28 cellular contexts compared by ENCODE assay signal in the genomic region with DNA sequence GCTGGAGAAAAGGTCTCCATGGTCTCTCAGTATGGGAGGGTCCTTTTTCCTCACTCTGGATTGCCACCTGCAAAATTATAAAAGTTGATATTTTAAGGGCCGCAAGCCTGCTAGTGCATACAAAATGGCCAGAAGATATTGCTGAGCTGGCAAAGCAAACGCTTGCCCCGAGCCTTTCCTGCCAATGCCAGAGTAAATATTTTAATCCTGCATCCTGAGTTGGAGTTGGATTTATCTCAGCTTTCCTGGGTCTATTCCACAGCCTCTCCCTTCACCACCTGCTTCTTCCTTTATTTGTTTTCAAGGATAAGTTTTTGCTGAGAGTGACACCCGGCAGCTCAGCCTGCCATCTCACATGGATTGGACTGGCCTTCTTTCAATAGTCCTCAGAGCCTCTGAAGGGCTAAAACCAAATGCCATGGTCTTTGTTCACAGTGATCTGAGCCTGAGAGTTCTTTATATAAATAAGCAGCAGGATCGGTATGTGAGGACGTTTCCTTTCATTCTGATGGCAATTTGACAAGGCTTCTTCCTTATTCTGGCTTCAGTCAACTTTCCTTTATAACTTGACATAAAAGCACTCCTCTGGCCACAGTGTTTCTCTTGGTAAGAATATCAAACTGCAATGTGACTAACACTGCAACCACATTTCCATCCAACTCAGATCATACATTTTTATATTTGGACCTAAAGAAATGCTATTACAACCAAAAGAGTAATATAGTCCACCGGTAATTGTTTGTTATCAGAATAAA.
A peak's percentile ranks its signal among the peaks of the same experiment; 100 is the strongest.
DNase-seq lines count a peak whose midpoint lies in the region; ATAC-seq and TF ChIP-seq lines count a peak whose summit lies in the region.
"Had no signal": no experiment of that assay in that cellular context is flagged by ENCODE, and none has a peak within 500 bp of the region (broad histone marks: within the 10 kb centered on the region; RNA-seq: fewer than 3 reads in every experiment).

No MANE protein-coding gene starts in this region.

- H3K36me3 ChIP-seq in fibroblast of lung (ENCODE audit: control insufficient read depth, insufficient read depth, low read length) (no peaks in the 10 kb centered on the region), neuron (ENCODE audit: insufficient read depth, low read length) (no peaks in the 10 kb centered on the region)
- H3K36me3 ChIP-seq: BLaER1, heart right ventricle, transverse colon had no signal

- H3K79me2 ChIP-seq in fibroblast of lung (ENCODE audit: control insufficient read depth, insufficient read depth, low read length), result no peaks in the 10 kb centered on the region

- no peak for TF ChIP-seq CTCF in astrocyte of the cerebellum (IDR thresholded peaks at IDR 0.05; ENCODE audit: low read depth, low read length, missing control alignments)
- TF ChIP-seq CTCF in fibroblast of lung (conservative IDR thresholded peaks at IDR 0.05 in 1 of 2, IDR thresholded peaks at IDR 0.05 in 1 of 2; ENCODE audit: low read depth in 1 of 2, low read length in 2 of 2), result no peak

- H3K9ac ChIP-seq in fibroblast of lung (ENCODE audit: insufficient read depth, low read length), result no peak overlapping the region
- H3K9ac ChIP-seq: BLaER1 had no signal

- no peaks in the 10 kb centered on the region for H3K27me3 ChIP-seq in fibroblast of lung (ENCODE audit: control insufficient read depth, insufficient read depth, low read length)
- H3K27me3 ChIP-seq in neuron (ENCODE audit: insufficient read depth, low read length), result no peaks in the 10 kb centered on the region
- H3K27me3 ChIP-seq: BLaER1, heart right ventricle, transverse colon had no signal

- peaks cover 3% of the 10 kb centered on the region for H3K4me1 ChIP-seq in fibroblast of lung (ENCODE audit: control insufficient read depth, extremely low read depth, insufficient read depth, low read length)
- peaks cover 13% of the 10 kb centered on the region for H3K4me1 ChIP-seq in neuron (ENCODE audit: insufficient read depth, low read length)
- H3K4me1 ChIP-seq: BLaER1, transverse colon had no signal

- no peak overlapping the region for H3K4me2 ChIP-seq in fibroblast of lung (ENCODE audit: extremely low read depth, insufficient read depth, low read length)
- H3K4me2 ChIP-seq: BLaER1 had no signal

- H3K9me3 ChIP-seq in fibroblast of lung (ENCODE audit: control insufficient read depth, insufficient read depth, low read depth, low read length), result no peaks in the 10 kb centered on the region
- no peaks in the 10 kb centered on the region for H3K9me3 ChIP-seq in neuron (ENCODE audit: low read length)
- H3K9me3 ChIP-seq: BLaER1, heart right ventricle, transverse colon had no signal

- ATAC-seq in GM19035 (IDR thresholded peaks at IDR 0.05; ENCODE audit: unreplicated experiment) (no peak), HG02623 (IDR thresholded peaks at IDR 0.05; ENCODE audit: unreplicated experiment) (no peak)
- ATAC-seq: GM12878; heart right ventricle; naive thymus-derived CD4-positive, alpha-beta T cell had no signal

- H3K27ac ChIP-seq in fibroblast of lung (ENCODE audit: insufficient read depth, low read length), result no peak overlapping the region
- H3K27ac ChIP-seq: BLaER1, coronary artery, transverse colon had no signal

- H3K4me3 ChIP-seq in astrocyte of the cerebellum (ENCODE audit: low read depth, low read length), result no peak overlapping the region
- no peak overlapping the region for H3K4me3 ChIP-seq in fibroblast of lung (replicated peaks in 1 of 4; ENCODE audit: control extremely low read depth in 1 of 4, insufficient read depth in 1 of 4, low read depth in 3 of 4, low read length in 4 of 4)
- no peak overlapping the region for H3K4me3 ChIP-seq in neuron (ENCODE audit: low read length)
- H3K4me3 ChIP-seq: BLaER1, coronary artery, GM12878, heart right ventricle, transverse colon had no signal

- in situ Hi-C loops in astrocyte of the cerebellum (cut with HindIII; ENCODE audit: low sequenced_read_pairs), result no loop called here

- DNase-seq in EH (ENCODE audit: low read depth) (peak; percentile 17), astrocyte of the cerebellum (ENCODE audit: low read depth) (peak; percentile 58), fibroblast of lung (ENCODE audit: low read depth in 2 of 2) (peak; percentile 59 to 76), SKM-1 treated with dmso at 0.1 percent for 144 hours (lab: John Stamatoyannopoulos, UW; ENCODE audit: unreplicated experiment) (no peak), NCI-H345 (lab: John Stamatoyannopoulos, UW) (no peak)
- DNase-seq: activated CD4-positive, alpha-beta memory T cell treated with anti-CD3 and anti-CD28 coated beads, Interleukin-2, amount 10 ng/mL, durations not matched to agents 7 days and 5 days; activated CD4-positive, alpha-beta T cell treated with anti-CD3 and anti-CD28 coated beads for 1 hour; activated CD8-positive, alpha-beta memory T cell treated with anti-CD3 and anti-CD28 coated beads, Interleukin-2, amount 50 U/mL, for 4 hours; activated naive CD4-positive, alpha-beta T cell; DMS153; effector memory CD4-positive, alpha-beta T cell; foreskin melanocyte; HCEC 1CT; heart right ventricle; naive thymus-derived CD4-positive, alpha-beta T cell; NCI-H1105 treated with DMSO at 0.1 percent for 48 hours; NCI-H1930; NCI-H526; occipital lobe; SHP77; stimulated activated CD4-positive, alpha-beta T cell treated with anti-CD3 and anti-CD28 coated beads, Interleukin-4, amount 100 ng/mL, for 24 hours; transverse colon had no signal

- no peaks in the 10 kb centered on the region for H4K20me1 ChIP-seq in fibroblast of lung (ENCODE audit: control insufficient read depth, extremely low read depth, insufficient read depth, low read length)
- H4K20me1 ChIP-seq: BLaER1 had no signal

- H2AFZ ChIP-seq in fibroblast of lung (ENCODE audit: low read length), result no peak overlapping the region
- H2AFZ ChIP-seq in neuron (ENCODE audit: low read depth, low read length), result peak overlapping the region; percentile 40

Comparison
In these comparisons a context has a peak if more than half of its experiments do, and no peak if none do; other contexts are left out.
1. DNase-seq: peak in EH (single experiment), astrocyte of the cerebellum (single experiment) and fibroblast of lung (2 of 2); none in SKM-1 treated with dmso at 0.1 percent for 144 hours (single experiment) and NCI-H345 (single experiment).